ENCODE assay signal across 9 cellular contexts in the genomic region with DNA sequence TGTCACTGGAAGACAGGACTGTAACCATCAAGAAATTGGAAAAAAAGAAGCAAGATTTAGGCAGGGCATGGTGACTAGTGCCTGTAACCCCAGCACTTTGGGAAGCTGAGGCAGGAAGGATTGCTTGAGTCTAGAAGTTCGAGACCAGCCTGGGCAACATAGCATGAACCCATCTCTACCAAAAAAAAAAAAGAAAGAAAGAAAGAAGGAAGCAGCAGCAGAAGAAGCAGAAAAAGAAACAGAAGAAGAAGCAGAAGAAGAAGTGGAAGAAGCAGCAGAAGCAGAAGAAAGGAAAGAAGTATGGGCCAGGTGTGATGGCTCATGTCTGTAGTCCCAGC. TPM values are rescaled to one million over a fixed set of nuclear protein-coding genes. Genes with fewer than 3 reads are reported as not detected.
DNase-seq lines count a peak whose midpoint lies in the region; ATAC-seq, FAIRE-seq and TF ChIP-seq lines count a peak whose summit lies in the region.
"Had no signal": no experiment of that assay in that cellular context is flagged by ENCODE, and none has a peak within 500 bp of the region (broad histone marks: within the 10 kb centered on the region; RNA-seq: fewer than 3 reads in every experiment).

No MANE protein-coding gene starts in this region.

- ATAC-seq in GM21786 (IDR thresholded peaks at IDR 0.05; ENCODE audit: unreplicated experiment) = no peak

- H3K36me3 ChIP-seq in OCI-LY3 (replicated peaks; ENCODE audit: low read depth, low read length) (no peaks in the 10 kb centered on the region), small intestine (ENCODE audit: control insufficient read depth in 2 of 2, insufficient read depth in 2 of 2, low read length in 2 of 2) (no peaks in the 10 kb centered on the region)

- H3K9me3 ChIP-seq in OCI-LY3 (ENCODE audit: insufficient read depth, low read length) (no peaks in the 10 kb centered on the region), small intestine (ENCODE audit: control insufficient read depth, low read depth) (no peaks in the 10 kb centered on the region)

- intact Hi-C loops in Calu3 (cut with micrococcal nuclease; ENCODE audit: unreplicated experiment) = no loop called here

- peak overlapping the region; percentile 16 for H3K4me3 Mint-ChIP-seq in Calu3 (ENCODE audit: low read depth, unreplicated experiment)

- H3K27me3 ChIP-seq in OCI-LY3 (ENCODE audit: low read depth, low read length) = no peaks in the 10 kb centered on the region
- no peaks in the 10 kb centered on the region for H3K27me3 ChIP-seq in small intestine (ENCODE audit: control insufficient read depth in 2 of 2, insufficient read depth in 2 of 2, low read length in 2 of 2)

- H3K27me3 Mint-ChIP-seq in Calu3 (ENCODE audit: unreplicated experiment) = no peaks in the 10 kb centered on the region

- H3K4me3 ChIP-seq in OCI-LY3 (ENCODE audit: low read length) (peak overlapping the region; percentile 6), coronary artery (no peak overlapping the region), small intestine (ENCODE audit: low read depth in 1 of 2, low read length in 2 of 2) (no peak overlapping the region)

- H3K36me3 Mint-ChIP-seq in Calu3 (ENCODE audit: insufficient read depth, unreplicated experiment) = peaks cover 30% of the 10 kb centered on the region

- H3K4me1 ChIP-seq in OCI-LY3 (ENCODE audit: low read length) (peaks cover 55% of the 10 kb centered on the region), small intestine (ENCODE audit: control insufficient read depth in 2 of 2, insufficient read depth in 1 of 2, low read depth in 1 of 2, low read length in 1 of 2) (peaks cover 6 to 30% of the 10 kb centered on the region in 2 donors)

- TF ChIP-seq CTCF in Calu3 (IDR thresholded peaks at IDR 0.05; ENCODE audit: unreplicated experiment) (no peak), OCI-LY3 (IDR thresholded peaks at IDR 0.05; ENCODE audit: low read depth, low read length) (no peak), coronary artery (IDR thresholded peaks at IDR 0.05) (no peak)

- H3K9ac ChIP-seq in OCI-LY3 (ENCODE audit: low read length) = peak overlapping the region; percentile 49; the same call in 1 of the 2 replicates

- no TSS peak for BruUV-seq in Calu3 (replicated peaks; lab: Mats Ljungman, UMichigan)

- FAIRE-seq in small intestine (lab: Jason Lieb, UNC) = no peak

- DNase-seq in Calu3 (no peak), coronary artery (ENCODE audit: low spot score) (no peak), small intestine (no peak), amygdala (lab: John Stamatoyannopoulos, UW) (no peak), SIG-M5 treated with dmso at 0.1 percent for 504 hours (lab: John Stamatoyannopoulos, UW; ENCODE audit: unreplicated experiment) (no peak)
- DNase-seq: islet precursor cell, NCI-H524 treated with DMSO at 0.1 percent for 48 hours had no signal

- H3K9me3 Mint-ChIP-seq in Calu3 (ENCODE audit: low read depth, unreplicated experiment) = no peaks in the 10 kb centered on the region

- H2AFZ ChIP-seq in OCI-LY3 (ENCODE audit: low read depth, low read length) = no peak overlapping the region

- CTCF ChIA-PET in Calu3 (lab: Charles Lee) = interaction anchor here (0.6 to 1.3 kb wide), 4 partner anchors 9 to 1685 kb away, joined by 3 to 18 read pairs (median 4); a partner anchor contains a TSS

- WGBS in small intestine, 3 donors = 72 to 88% (median 83%) methylated on average over 1 of the region's 1 CpG

- H4K20me1 ChIP-seq in OCI-LY3 (ENCODE audit: insufficient read depth, low read length) = no peaks in the 10 kb centered on the region

- peak overlapping the region; percentile 62 for H3K4me2 ChIP-seq in OCI-LY3 (ENCODE audit: low read length)

- H3K27ac Mint-ChIP-seq in Calu3 (ENCODE audit: unreplicated experiment) = peak overlapping the region; percentile 93

- peaks cover 52% of the 10 kb centered on the region for H3K4me1 Mint-ChIP-seq in Calu3 (ENCODE audit: low read depth, unreplicated experiment)

- H3K27ac ChIP-seq in OCI-LY3 (ENCODE audit: low read length) (peak overlapping the region; percentile 84), coronary artery (peak overlapping the region; percentile 2 to 17), small intestine (ENCODE audit: low read depth in 1 of 2, low read length in 1 of 2) (peak overlapping the region; percentile 86 to 88)

- no peaks in the 10 kb centered on the region for H3K79me2 ChIP-seq in OCI-LY3 (ENCODE audit: low read length)

RNA-seq across cellular contexts. Expression of a gene that starts 30.5 kb away (rescaled TPM):
- total RNA-seq in Calu3 (2022) = 429 and 672 TPM in 2 replicates
- polyA plus RNA-seq in small intestine = 1,000 to 10,000 TPM in 2 of 3 donors, 100 to 1,000 TPM in 1; 593 to 2,279 (median 2,145) TPM

RNA-seq across cellular contexts. Expression of a gene that starts 47.1 kb away (rescaled TPM):
- 104 and 108 TPM in 2 replicates for total RNA-seq in Calu3 (2022)
- 10 to 100 TPM; 24.3 to 32.0 (median 30.9) TPM for polyA plus RNA-seq in small intestine

Comparison
In these comparisons a context has a peak if more than half of its experiments do, and no peak if none do; other contexts are left out.
1. H3K27ac ChIP-seq: peak in every context shown above with its lines; median percentile 87 in small intestine; 84 in OCI-LY3; 10 in coronary artery.